In the genomic region with DNA sequence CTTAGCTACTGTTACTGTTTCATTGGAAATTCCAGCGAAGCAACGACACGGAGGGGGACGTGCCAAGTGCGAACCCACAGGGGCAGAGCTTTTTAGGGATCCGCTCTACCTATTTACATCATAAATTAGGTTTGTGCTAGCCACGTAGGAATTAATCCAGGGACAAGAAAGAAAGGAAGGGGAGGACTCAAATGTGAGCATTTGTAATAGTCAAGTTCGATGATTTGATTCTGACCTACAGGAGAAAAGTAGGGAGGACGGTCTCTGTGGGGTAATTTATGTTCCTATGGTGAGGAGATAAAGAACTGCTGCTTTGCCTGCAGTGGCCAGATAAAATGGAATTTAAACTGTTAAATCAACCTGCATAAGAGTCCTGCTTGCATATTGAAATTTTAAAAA, we compare ENCODE assay signal across 8 cellular contexts. TPM values are rescaled to one million over a fixed set of nuclear protein-coding genes. Genes with fewer than 3 reads are reported as not detected.
A peak's percentile ranks its signal among the peaks of the same experiment; 100 is the strongest.
DNase-seq lines count a peak whose midpoint lies in the region; ATAC-seq and FAIRE-seq lines count a peak whose summit lies in the region.

No MANE protein-coding gene starts in this region.

- no peaks in the 10 kb centered on the region for H3K9me3 Mint-ChIP-seq in T-helper 1 cell treated with Interleukin-12 subunit alpha and Interleukin-12 subunit beta and Interleukin-4 antibody, amounts not matched to agents 30 μg/mL and 1 μg/mL, for 36 hours
- no peaks in the 10 kb centered on the region for H3K9me3 Mint-ChIP-seq in activated T-helper 17 cell treated with anti-CD3 and anti-CD28 coated beads, Interleukin-2, amount 50 U/mL, for 72 hours

- DNase-seq in T-helper 1 cell, result no peak
- no peak for DNase-seq in substantia nigra (lab: John Stamatoyannopoulos, UW)
- no peak for DNase-seq in NOMO-1 treated with dmso at 0.1 percent for 144 hours (lab: John Stamatoyannopoulos, UW; ENCODE audit: unreplicated experiment)
- DNase-seq in RCC 7860 (ENCODE audit: low spot score), result no peak
- DNase-seq in central memory CD4-positive, alpha-beta T cell, result no peak

- no peak for FAIRE-seq in RCC 7860 (lab: Jason Lieb, UNC)

- H3K27me3 Mint-ChIP-seq in T-helper 1 cell treated with Interleukin-12 subunit alpha and Interleukin-12 subunit beta and Interleukin-4 antibody, amounts not matched to agents 30 μg/mL and 1 μg/mL, for 36 hours (ENCODE audit: low read depth), result no peaks in the 10 kb centered on the region
- H3K27me3 Mint-ChIP-seq in activated T-helper 17 cell treated with anti-CD3 and anti-CD28 coated beads, Interleukin-2, amount 50 U/mL, for 72 hours, result no peaks in the 10 kb centered on the region

- H3K4me3 ChIP-seq in iPS-18c (ENCODE audit: insufficient read depth, low read depth, low read length), result peak overlapping the region; percentile 56

- peaks cover 41% of the 10 kb centered on the region for H3K4me1 Mint-ChIP-seq in T-helper 1 cell treated with Interleukin-12 subunit alpha and Interleukin-12 subunit beta and Interleukin-4 antibody, amounts not matched to agents 30 μg/mL and 1 μg/mL, for 36 hours (ENCODE audit: low read depth)
- H3K4me1 Mint-ChIP-seq in activated T-helper 17 cell treated with anti-CD3 and anti-CD28 coated beads, Interleukin-2, amount 50 U/mL, for 72 hours, result peaks cover 1% of the 10 kb centered on the region

- peak overlapping the region; percentile 100 for H3K4me3 Mint-ChIP-seq in T-helper 1 cell treated with Interleukin-12 subunit alpha and Interleukin-12 subunit beta and Interleukin-4 antibody, amounts not matched to agents 30 μg/mL and 1 μg/mL, for 36 hours
- H3K4me3 Mint-ChIP-seq in activated T-helper 17 cell treated with anti-CD3 and anti-CD28 coated beads, Interleukin-2, amount 50 U/mL, for 72 hours, result peak overlapping the region; percentile 95

- H3K27ac Mint-ChIP-seq in T-helper 1 cell treated with Interleukin-12 subunit alpha and Interleukin-12 subunit beta and Interleukin-4 antibody, amounts not matched to agents 30 μg/mL and 1 μg/mL, for 36 hours, result peak overlapping the region; percentile 97
- peak overlapping the region; percentile 99 for H3K27ac Mint-ChIP-seq in activated T-helper 17 cell treated with anti-CD3 and anti-CD28 coated beads, Interleukin-2, amount 50 U/mL, for 72 hours

- peaks cover 16% of the 10 kb centered on the region for H3K36me3 Mint-ChIP-seq in T-helper 1 cell treated with Interleukin-12 subunit alpha and Interleukin-12 subunit beta and Interleukin-4 antibody, amounts not matched to agents 30 μg/mL and 1 μg/mL, for 36 hours (ENCODE audit: low read depth)
- H3K36me3 Mint-ChIP-seq in activated T-helper 17 cell treated with anti-CD3 and anti-CD28 coated beads, Interleukin-2, amount 50 U/mL, for 72 hours (ENCODE audit: low read depth), result peaks cover 57% of the 10 kb centered on the region

- peak overlapping the region; percentile 84 for H3K27ac ChIP-seq in substantia nigra (ENCODE audit: low read depth, low read length, poor library complexity, severe bottlenecking)

- ATAC-seq in activated T-helper 17 cell treated with anti-CD3 and anti-CD28 coated beads, Interleukin-2, amount 50 U/mL, for 72 hours (replicated peaks), result no peak

- H3K9me3 ChIP-seq in iPS-18c (ENCODE audit: control insufficient read depth, insufficient read depth, low read length), result peaks cover 3% of the 10 kb centered on the region

RNA-seq across cellular contexts. Expression of gene INTS6L, which starts 1.7 kb away (rescaled TPM):
- 10 to 100 TPM; 15.2 to 46.5 TPM for total RNA-seq in activated T-helper 17 cell treated with anti-CD3 and anti-CD28 coated beads, Interleukin-2, amount 50 U/mL, for 72 hours
